In genomic region chr20:62363920-62364851, GRCh38 we compare ENCODE assay signal across 11 cellular contexts. TPM values are rescaled to one million over a fixed set of nuclear protein-coding genes. Genes with fewer than 3 reads are reported as not detected.
A peak's percentile ranks its signal among the peaks of the same experiment; 100 is the strongest.
DNase-seq lines count a peak whose midpoint lies in the region; ATAC-seq and TF ChIP-seq lines count a peak whose summit lies in the region.
"Had no signal": no experiment of that assay in that cellular context is flagged by ENCODE, and none has a peak within 500 bp of the region (broad histone marks: within the 10 kb centered on the region; RNA-seq: fewer than 3 reads in every experiment).

No MANE protein-coding gene starts in this region.

- no peaks in the 10 kb centered on the region for H3K27me3 ChIP-seq in HUES6 (ENCODE audit: control insufficient read depth, insufficient read depth, low read length)
- no peaks in the 10 kb centered on the region for H3K27me3 ChIP-seq in layer of hippocampus (ENCODE audit: control insufficient read depth, insufficient read depth, low read length)
- H3K27me3 ChIP-seq in stomach, result peaks cover 0 to 34% (median 20%) of the 10 kb centered on the region in 3 donors
- peaks cover 23% of the 10 kb centered on the region for H3K27me3 ChIP-seq in A673 (replicated peaks; ENCODE audit: insufficient read depth, low read depth, low read length, poor library complexity)
- H3K27me3 ChIP-seq in Karpas-422 (ENCODE audit: low read length), result no peaks in the 10 kb centered on the region

- no peak for TF ChIP-seq EP300 in stomach (IDR thresholded peaks at IDR 0.05)

- H4K20me1 ChIP-seq in Karpas-422 (ENCODE audit: insufficient read depth, low read depth, low read length), result peaks cover 22% of the 10 kb centered on the region; the same call in 1 of the 2 replicates

- H3K4me1 ChIP-seq in HUES6 (ENCODE audit: control insufficient read depth, insufficient read depth, low read length), result peaks cover 65% of the 10 kb centered on the region
- H3K4me1 ChIP-seq in stomach, result peaks cover 88 to 94% (median 91%) of the 10 kb centered on the region in 4 donors
- H3K4me1 ChIP-seq in A673 (ENCODE audit: insufficient read depth, low read length, poor library complexity, severe bottlenecking), result peaks cover 29% of the 10 kb centered on the region
- H3K4me1 ChIP-seq in Karpas-422 (ENCODE audit: low read length), result peaks cover 26% of the 10 kb centered on the region

- DNase-seq in caudate nucleus (lab: John Stamatoyannopoulos, UW) (no peak), stomach (no peak), A673 (ENCODE audit: low spot score) (no peak), Karpas-422 (no peak), 8988T (no peak)
- DNase-seq: DND-41, NCI-H1048, SHP77 treated with DMSO at 0.1 percent for 48 hours had no signal

- H3K9ac ChIP-seq in HUES6 (ENCODE audit: low read length) (peak overlapping the region; percentile 37), Karpas-422 (ENCODE audit: low read length) (no peak overlapping the region)

- ATAC-seq in GM18517 (IDR thresholded peaks at IDR 0.05; ENCODE audit: unreplicated experiment), result no peak

- H3K4me3 ChIP-seq in HUES6 (ENCODE audit: low read depth, low read length) (no peak overlapping the region; the same call in 1 of the 2 replicates), stomach (peak overlapping the region; percentile 67 to 90 (median 77)), A673 (ENCODE audit: low read depth, low read length, poor library complexity, severe bottlenecking) (no peak overlapping the region), Karpas-422 (ENCODE audit: low read length) (no peak overlapping the region)

- POLR2A ChIA-PET in A673 (lab: Charles Lee; ENCODE audit: low non-redundant PET), result no interaction called here

- BruUV-seq in A673 (replicated peaks; lab: Mats Ljungman, UMichigan), result no TSS peak

- CTCF ChIA-PET in A673 (lab: Charles Lee), result interaction anchor here (1.0 kb wide), 1 partner anchor 18 kb away, joined by 3 read pairs; no protein-coding TSS in a partner anchor

- no peak overlapping the region for H3K4me2 ChIP-seq in Karpas-422 (ENCODE audit: low read depth, low read length, poor library complexity, severe bottlenecking)

- TF ChIP-seq POLR2A in stomach (IDR thresholded peaks at IDR 0.05), result no peak

- no peaks in the 10 kb centered on the region for H3K79me2 ChIP-seq in Karpas-422 (ENCODE audit: low read length)

- H3K27ac ChIP-seq in HUES6 (ENCODE audit: low read depth, low read length), result peak overlapping the region; percentile 96
- H3K27ac ChIP-seq in caudate nucleus (ENCODE audit: low read depth, low read length), result peak overlapping the region; percentile 21
- H3K27ac ChIP-seq in layer of hippocampus (ENCODE audit: low read depth, low read length), result peak overlapping the region; percentile 64
- peak overlapping the region; percentile 63 to 92 (median 89) for H3K27ac ChIP-seq in stomach
- H3K27ac ChIP-seq in A673 (ENCODE audit: low read depth, low read length, poor library complexity, severe bottlenecking), result no peak overlapping the region
- H3K27ac ChIP-seq in Karpas-422 (ENCODE audit: low read length), result no peak overlapping the region

- H2AFZ ChIP-seq in Karpas-422 (ENCODE audit: low read length), result no peak overlapping the region

- H3K36me3 ChIP-seq in HUES6 (ENCODE audit: control insufficient read depth, insufficient read depth, low read length) (peaks cover 16% of the 10 kb centered on the region), stomach (peaks cover 0 to 14% (median 4%) of the 10 kb centered on the region in 4 donors), A673 (ENCODE audit: insufficient read depth, low read length, poor library complexity, severe bottlenecking) (no peaks in the 10 kb centered on the region), Karpas-422 (ENCODE audit: insufficient read depth, low read length) (no peaks in the 10 kb centered on the region)

- TF ChIP-seq CTCF in stomach (IDR thresholded peaks at IDR 0.05) (no peak), A673 (conservative IDR thresholded peaks at IDR 0.05; ENCODE audit: low read depth, low read length) (no peak)

- WGBS in stomach, 5 donors, result 70 to 79% (median 76%) methylated on average over 14 to 22 of the region's 22 CpGs

- no peaks in the 10 kb centered on the region for H3K9me2 ChIP-seq in Karpas-422 (replicated peaks; ENCODE audit: insufficient read depth, low read length)

- H3K9me3 ChIP-seq in HUES6 (ENCODE audit: control insufficient read depth, insufficient read depth, low read depth, low read length) (no peaks in the 10 kb centered on the region), stomach (no peaks in the 10 kb centered on the region), A673 (ENCODE audit: low read depth, low read length, poor library complexity, severe bottlenecking) (no peaks in the 10 kb centered on the region), Karpas-422 (ENCODE audit: low read length) (no peaks in the 10 kb centered on the region)

- intact Hi-C loops in stomach (cut with DNase I; ENCODE audit: low total_unique reads), result no loop called here
- intact Hi-C loops in A673 (cut with micrococcal nuclease; ENCODE audit: unreplicated experiment), result no loop called here

RNA-seq across cellular contexts. Expression of gene LAMA5, which starts 2.9 kb away (rescaled TPM):
- total RNA-seq in stomach (100 to 1,000 TPM in 2 of 5 donors, 10 to 100 TPM in 3; 42.2 to 278 (median 86.9) TPM), A673 (2021) (4.2 and 13.2 TPM in 2 replicates)
- 100 to 1,000 TPM in 1 of 3 donors, 10 to 100 TPM in 2; 41.4 to 278 (median 72.3) TPM for polyA plus RNA-seq in stomach
- 3.2 and 17.5 TPM in 2 replicates for total RNA-seq in Karpas-422 (2014; rRNA removed; shearing (Covaris generic); ENCODE audit: low replicate concordance)

RNA-seq across cellular contexts. Expression of gene RPS21, which starts 22.7 kb away (rescaled TPM):
- total RNA-seq in stomach (1,000 to 10,000 TPM in 3 of 5 donors, 100 to 1,000 TPM in 2; 239 to 2,998 (median 1,528) TPM), A673 (2021) (1,502 and 1,506 TPM in 2 replicates)
- polyA plus RNA-seq in stomach, result 1,000 to 10,000 TPM; 4,606 to 7,615 (median 4,647) TPM
- total RNA-seq in Karpas-422 (2014; rRNA removed; shearing (Covaris generic); ENCODE audit: low replicate concordance), result 1,523 and 2,619 TPM in 2 replicates

RNA-seq across cellular contexts. Expression of gene CABLES2, which starts 42.9 kb away (rescaled TPM):
- 1 to 10 TPM in 4 of 5 donors, under 1 TPM in 1; 0.55 to 7.8 (median 1.4) TPM for total RNA-seq in stomach
- 1 to 10 TPM; 2.0 to 3.2 (median 2.5) TPM for polyA plus RNA-seq in stomach
- 11.8 and 14.1 TPM in 2 replicates for total RNA-seq in A673 (2021)
- total RNA-seq in Karpas-422 (2014; rRNA removed; shearing (Covaris generic); ENCODE audit: low replicate concordance), result 7.2 and 7.6 TPM in 2 replicates

Comparison
In these comparisons a context has a peak if more than half of its experiments do, and no peak if none do; other contexts are left out.
1. H3K27ac ChIP-seq: peak in HUES6 (single experiment), caudate nucleus (single experiment), layer of hippocampus (single experiment) and stomach (5 of 5); none in A673 (single experiment) and Karpas-422 (single experiment).
2. H3K4me3 ChIP-seq: peak in stomach (4 of 4); none in HUES6 (single experiment), A673 (single experiment) and Karpas-422 (single experiment).